ENCODE assay signal across 11 cellular contexts in genomic region chr9:68307654-68308053, GRCh38. TPM values are rescaled to one million over a fixed set of nuclear protein-coding genes. Genes with fewer than 3 reads are reported as not detected.
DNase-seq lines count a peak whose midpoint lies in the region; ATAC-seq, FAIRE-seq and TF ChIP-seq lines count a peak whose summit lies in the region.
"Not testable (repeated sequence)": the region's sequence is repeated elsewhere in the genome, so short reads cannot be mapped to it uniquely, and the experiment has no call there.
"Had no signal": no experiment of that assay in that cellular context is flagged by ENCODE, and none has a peak within 500 bp of the region (broad histone marks: within the 10 kb centered on the region; RNA-seq: fewer than 3 reads in every experiment).

No MANE protein-coding gene starts in this region.

- not testable (repeated sequence) for H3K27me3 ChIP-seq in HCT116 (ENCODE audit: insufficient read depth, low read length); HepG2 (ENCODE audit: control insufficient read depth in 1 of 2, insufficient read depth in 2 of 2, low read length in 2 of 2)
- peaks cover 0 to 19% (median 3%) of the 10 kb centered on the region in 7 donors for H3K27me3 ChIP-seq in spleen (replicated peaks in 1 of 7)

- not testable (repeated sequence) for H3K9me3 ChIP-seq in HCT116 (ENCODE audit: control insufficient read depth in 1 of 2, insufficient read depth in 1 of 2, low read depth in 1 of 2, low read length in 2 of 2); HepG2 (ENCODE audit: low read length); spleen

- H3K4me3 ChIP-seq in HCT116 (replicated peaks in 1 of 2; ENCODE audit: low read depth in 1 of 2, low read length in 2 of 2); HepG2 (replicated peaks in 1 of 3; ENCODE audit: insufficient read depth in 1 of 3, low read depth in 2 of 3, low read length in 3 of 3); spleen: not testable (repeated sequence)

- not testable (repeated sequence) for BruUV-seq in HCT116 (replicated peaks; lab: Mats Ljungman, UMichigan); HepG2 (replicated peaks; lab: Mats Ljungman, UMichigan)

- not testable (repeated sequence) for H3K4me2 ChIP-seq in HCT116 (ENCODE audit: low read length); HepG2 (ENCODE audit: low read depth, low read length)

- not testable (repeated sequence) for TF ChIP-seq POLR2A in HCT116 (IDR thresholded peaks at IDR 0.05; ENCODE audit: borderline replicate concordance, extremely low read depth, insufficient read depth, insufficient read length); HepG2 (IDR thresholded peaks at IDR 0.05; ENCODE audit: insufficient read depth in 1 of 2, low read depth in 2 of 2, low read length in 2 of 2); spleen (IDR thresholded peaks at IDR 0.05)

- H3K4me3 Mint-ChIP-seq in nephron progenitor cell: not testable (repeated sequence)

- not testable (repeated sequence) for FAIRE-seq in HepG2 (lab: Jason Lieb, UNC)

- intact Hi-C loops in HCT116 (cut with micrococcal nuclease); left cardiac atrium (cut with DNase I); HepG2 (cut with micrococcal nuclease; ENCODE audit: unreplicated experiment); spleen (cut with DNase I; ENCODE audit: low total_unique reads): not testable (repeated sequence)

- H3K27me3 Mint-ChIP-seq in nephron progenitor cell (ENCODE audit: low read depth, poor library complexity): peaks cover 11% of the 10 kb centered on the region

- H3K9me3 Mint-ChIP-seq in nephron progenitor cell: not testable (repeated sequence)

- not testable (repeated sequence) for DNase-seq in HCT116 (ENCODE audit: low read depth, low spot score); HepG2 (ENCODE audit: low spot score)
- DNase-seq in activated effector memory CD4-positive, alpha-beta T cell treated with anti-CD3 and anti-CD28 coated beads, Interleukin-2, amount 50 U/mL, for 16 hours: peak; percentile 53
- DNase-seq in left cardiac atrium: peak; percentile 6
- DNase-seq in nephron progenitor cell: peak; percentile 17
- peak; percentile 66 for DNase-seq in spleen

- H3K4me1 ChIP-seq in HCT116 (ENCODE audit: control insufficient read depth in 1 of 2, insufficient read depth in 2 of 2, low read length in 2 of 2); HepG2 (ENCODE audit: insufficient read depth, low read length); spleen: not testable (repeated sequence)

- not testable (repeated sequence) for H2AFZ ChIP-seq in HCT116 (ENCODE audit: low read depth, low read length, poor library complexity, severe bottlenecking); HepG2 (ENCODE audit: low read length)

- H3K27ac Mint-ChIP-seq in nephron progenitor cell: not testable (repeated sequence)

- H3K36me3 Mint-ChIP-seq in nephron progenitor cell (ENCODE audit: low read depth): not testable (repeated sequence)

- WGBS in HepG2 (ENCODE audit: low lambda C conversion rate): 32% methylated on average over 20 of the region's 21 CpGs
- WGBS in spleen, 5 donors: 23 to 31% (median 25%) methylated on average over 15 to 19 of the region's 21 CpGs

- not testable (repeated sequence) for H3K4me1 Mint-ChIP-seq in nephron progenitor cell

- H3K9ac ChIP-seq in HCT116 (ENCODE audit: low read length); HepG2 (ENCODE audit: insufficient read depth, low read depth, low read length): not testable (repeated sequence)

- not testable (repeated sequence) for H3K9me2 ChIP-seq in HCT116 (ENCODE audit: insufficient read depth)

- POLR2A ChIA-PET in HCT116 (lab: Charles Lee); HepG2 (lab: Yijun Ruan, JAX): not testable (repeated sequence)

- TF ChIP-seq CTCF in HCT116 (IDR thresholded peaks at IDR 0.05 in 2 of 3, conservative IDR thresholded peaks at IDR 0.05 in 1 of 3; ENCODE audit: borderline replicate concordance in 1 of 3, insufficient read depth in 1 of 3, low read depth in 2 of 3, low read length in 2 of 3); HepG2 (CRISPR knock-in tag; IDR thresholded peaks at IDR 0.05); nephron progenitor cell (IDR thresholded peaks at IDR 0.05); spleen (IDR thresholded peaks at IDR 0.05 in 8 of 11, conservative IDR thresholded peaks at IDR 0.05 in 3 of 11): not testable (repeated sequence)

- H3K79me2 ChIP-seq in HCT116 (ENCODE audit: insufficient read depth, low read length); HepG2 (ENCODE audit: insufficient read depth, low read length): not testable (repeated sequence)

- RAD21 ChIA-PET in HCT116 (lab: Charles Lee; ENCODE audit: low non-redundant PET in 1 of 2, low total read pairs in 2 of 2, uncharacterized antibody in 2 of 2, unreplicated experiment in 2 of 2): not testable (repeated sequence)

- not testable (repeated sequence) for H3K27ac ChIP-seq in HCT116 (ENCODE audit: low read depth, low read length); HepG2 (ENCODE audit: extremely low read length, insufficient read depth, low read length); spleen

- CTCF ChIA-PET in HCT116 (lab: Charles Lee); HepG2 (lab: Yijun Ruan, JAX; ENCODE audit: low intra/inter-chr PET ratio, low total read pairs): not testable (repeated sequence)

- in situ Hi-C loops in HepG2 (cut with HindIII; ENCODE audit: extremely low pct_ligation_motif_present, low pct_unique_long_range_greater_than_20kb): not testable (repeated sequence)

- H4K20me1 ChIP-seq in HCT116 (ENCODE audit: insufficient read depth); HepG2 (ENCODE audit: insufficient read depth, low read length): not testable (repeated sequence)

- TF ChIP-seq RAD21 in HCT116 (IDR thresholded peaks at IDR 0.05; ENCODE audit: low read depth); HepG2 (CRISPR knock-in tag; IDR thresholded peaks at IDR 0.05): not testable (repeated sequence)

- ATAC-seq in HCT116 (peak; percentile 30; the same call in 1 of the 2 replicates), esophagus mucosa (peak; percentile 40), left cardiac atrium (peak; percentile 35 to 43), HepG2 (peak; percentile 77)

- TF ChIP-seq EP300 in HepG2 (IDR thresholded peaks at IDR 0.05; ENCODE audit: low read depth in 2 of 2, low read length in 2 of 2); HepG2 (CRISPR knock-in tag; IDR thresholded peaks at IDR 0.05; ENCODE audit: borderline replicate concordance): not testable (repeated sequence)

- not testable (repeated sequence) for H3K36me3 ChIP-seq in HCT116 (ENCODE audit: control insufficient read depth in 1 of 2, insufficient read depth in 2 of 2, low read length in 2 of 2); HepG2 (replicated peaks in 1 of 2; ENCODE audit: control insufficient read depth in 1 of 2, insufficient read depth in 2 of 2, low read length in 2 of 2); spleen

RNA-seq across cellular contexts. Expression of gene FOXD4L3, which starts 5.0 kb away (rescaled TPM):
- total RNA-seq in HCT116 (2021; ENCODE audit: unreplicated experiment) (0.25 TPM), esophagus mucosa (not detected), left cardiac atrium (under 1 TPM in 1 of 2 donors, not detected in 1; 0.13 TPM), HepG2 (2016; rRNA removed; fragmentation: Illumina TruSeq; extraction: Trizol) (not detected in 2 replicates), spleen (under 1 TPM in 3 of 7 donors, not detected in 4; 0.35 to 0.50 (median 0.39) TPM)
- 0.07 TPM in 1 of 2 replicates, not detected in the other for polyA plus RNA-seq in HCT116 (2012)
- not detected in 2 replicates for total RNA-seq in HepG2 (2016; cell fraction: cytosol; rRNA removed; fragmentation: Illumina TruSeq; extraction: Trizol; ENCODE audit: low read depth)
- 0.15 TPM in 1 of 2 replicates, not detected in the other for total RNA-seq in HepG2 (2016; cell fraction: insoluble cytoplasmic fraction; rRNA removed; fragmentation: Illumina TruSeq; extraction: Trizol)
- total RNA-seq in HepG2 (2016; cell fraction: membrane; rRNA removed; fragmentation: Illumina TruSeq; extraction: Trizol): not detected in 2 replicates
- 0.28 TPM in 1 of 2 replicates, not detected in the other for total RNA-seq in HepG2 (2016; cell fraction: nucleus; rRNA removed; fragmentation: Illumina TruSeq; extraction: Trizol)
- polyA plus RNA-seq in HepG2 (2011; rRNA removed) (0.07 and 0.20 TPM in 2 replicates), spleen (under 1 TPM; 0.04 to 0.13 (median 0.05) TPM)
- 0.04 TPM in 1 of 2 replicates, not detected in the other for polyA plus RNA-seq in HepG2 (2011; cell fraction: cytosol; rRNA removed)
- polyA plus RNA-seq in HepG2 (2011; cell fraction: nucleus; rRNA removed): 0.83 and 0.98 TPM in 2 replicates
- 0.12 TPM in 1 of 2 replicates, not detected in the other for polyA plus RNA-seq in HepG2 (2012)
- polyA plus RNA-seq in HepG2 (2016; cell fraction: cytosol; fragmentation: Illumina TruSeq; extraction: Trizol; ENCODE audit: low read depth): 0.09 TPM in 1 of 2 replicates, not detected in the other
- not detected in 2 replicates for polyA plus RNA-seq in HepG2 (2016; cell fraction: insoluble cytoplasmic fraction; fragmentation: Illumina TruSeq; extraction: Trizol; ENCODE audit: low read depth)
- polyA plus RNA-seq in HepG2 (2016; cell fraction: membrane; fragmentation: Illumina TruSeq; extraction: Trizol; ENCODE audit: low read depth): 0.13 TPM in 1 of 2 replicates, not detected in the other
- 0.31 TPM in 1 of 2 replicates, not detected in the other for polyA plus RNA-seq in HepG2 (2016; cell fraction: nucleus; fragmentation: Illumina TruSeq; extraction: Trizol; ENCODE audit: insufficient read depth, low read depth)
- 0.30 TPM in 1 of 2 replicates, not detected in the other for polyA minus RNA-seq in HepG2 (2011; rRNA and poly(A)+ RNA removed; ENCODE audit: low replicate concordance)
- not detected in 2 replicates for polyA minus RNA-seq in HepG2 (2011; cell fraction: cytosol; rRNA and poly(A)+ RNA removed)
- polyA minus RNA-seq in HepG2 (2011; cell fraction: nucleus; rRNA and poly(A)+ RNA removed): 1.6 and 2.1 TPM in 2 replicates
- total RNA-seq: A172; CD8-positive, alpha-beta memory T cell; G401 had no signal
- polyA plus RNA-seq: AG04450; CD8-positive, alpha-beta memory T cell had no signal

RNA-seq across cellular contexts. Expression of gene PGM5, which starts 48.8 kb away (rescaled TPM):
- total RNA-seq in HCT116 (2021; ENCODE audit: unreplicated experiment) (0.15 TPM), esophagus mucosa (4.1 TPM), left cardiac atrium (100 to 1,000 TPM; 258 to 276 TPM), HepG2 (2016; rRNA removed; fragmentation: Illumina TruSeq; extraction: Trizol) (not detected in 2 replicates), spleen (10 to 100 TPM; 11.3 to 26.1 (median 18.3) TPM)
- polyA plus RNA-seq in HCT116 (2012): 0.17 TPM in 1 of 2 replicates, not detected in the other
- total RNA-seq in HepG2 (2016; cell fraction: cytosol; rRNA removed; fragmentation: Illumina TruSeq; extraction: Trizol; ENCODE audit: low read depth): not detected in 2 replicates
- not detected in 2 replicates for total RNA-seq in HepG2 (2016; cell fraction: insoluble cytoplasmic fraction; rRNA removed; fragmentation: Illumina TruSeq; extraction: Trizol)
- total RNA-seq in HepG2 (2016; cell fraction: membrane; rRNA removed; fragmentation: Illumina TruSeq; extraction: Trizol): not detected in 2 replicates
- total RNA-seq in HepG2 (2016; cell fraction: nucleus; rRNA removed; fragmentation: Illumina TruSeq; extraction: Trizol): not detected in 2 replicates
- polyA plus RNA-seq in HepG2 (2011; rRNA removed) (0.01 TPM in 1 of 2 replicates, not detected in the other), spleen (1 to 10 TPM; 3.2 to 8.9 (median 3.8) TPM)
- polyA plus RNA-seq in HepG2 (2011; cell fraction: cytosol; rRNA removed): not detected in 2 replicates
- polyA plus RNA-seq in HepG2 (2011; cell fraction: nucleus; rRNA removed): not detected in 2 replicates
- polyA plus RNA-seq in HepG2 (2012): not detected in 2 replicates
- polyA plus RNA-seq in HepG2 (2016; cell fraction: cytosol; fragmentation: Illumina TruSeq; extraction: Trizol; ENCODE audit: low read depth): not detected in 2 replicates
- not detected in 2 replicates for polyA plus RNA-seq in HepG2 (2016; cell fraction: insoluble cytoplasmic fraction; fragmentation: Illumina TruSeq; extraction: Trizol; ENCODE audit: low read depth)
- polyA plus RNA-seq in HepG2 (2016; cell fraction: membrane; fragmentation: Illumina TruSeq; extraction: Trizol; ENCODE audit: low read depth): not detected in 2 replicates
- polyA plus RNA-seq in HepG2 (2016; cell fraction: nucleus; fragmentation: Illumina TruSeq; extraction: Trizol; ENCODE audit: insufficient read depth, low read depth): not detected in 2 replicates
- polyA minus RNA-seq in HepG2 (2011; rRNA and poly(A)+ RNA removed; ENCODE audit: low replicate concordance): not detected in 2 replicates
- polyA minus RNA-seq in HepG2 (2011; cell fraction: cytosol; rRNA and poly(A)+ RNA removed): not detected in 2 replicates
- not detected in 2 replicates for polyA minus RNA-seq in HepG2 (2011; cell fraction: nucleus; rRNA and poly(A)+ RNA removed)
- total RNA-seq: A172; CD8-positive, alpha-beta memory T cell had no signal
- polyA plus RNA-seq: CD8-positive, alpha-beta memory T cell had no signal

Comparison
In these comparisons a context has a peak if more than half of its experiments do, and no peak if none do; other contexts are left out.
1. RNA of gene PGM5, which starts 48.8 kb away (total RNA-seq): 258 to 276 TPM in left cardiac atrium; 11.3 to 26.1 TPM in spleen, 4.1 TPM in esophagus mucosa (single experiment), 0.15 TPM in HCT116 (single experiment) and not detected in HepG2; every median in the first group is over 4 times any median in the second.
2. Peak in every context shown above with its lines, with median percentiles within 50 percentile points of each other: ATAC-seq.